Comparison of ENCODE assay signal across 13 cellular contexts in the genomic region with DNA sequence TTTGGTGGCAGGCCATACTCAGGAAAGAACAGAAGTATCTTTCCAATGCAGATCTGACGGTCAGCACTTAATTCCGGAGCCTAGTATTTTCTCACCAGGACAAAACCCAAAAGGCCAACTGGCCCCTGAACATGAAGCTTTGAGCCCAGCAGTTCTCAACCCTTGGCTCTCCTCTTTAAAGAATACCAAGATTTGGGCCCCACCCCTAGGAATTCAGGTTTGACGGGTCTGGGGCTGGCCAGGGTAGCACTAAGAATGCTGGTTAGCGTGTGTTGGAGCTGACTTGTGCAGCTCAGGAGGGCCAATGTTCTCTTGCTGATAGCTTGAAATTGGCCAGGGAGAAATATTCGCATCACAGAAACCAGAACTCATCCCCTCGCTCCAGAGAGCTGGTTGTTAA.
"Had no signal": no experiment of that assay in that cellular context is flagged by ENCODE, and none has a peak within 500 bp of the region (broad histone marks: within the 10 kb centered on the region; RNA-seq: fewer than 3 reads in every experiment).

No MANE protein-coding gene starts in this region.

- DNase-seq: activated CD4-positive, alpha-beta T cell treated with anti-CD3 and anti-CD28 coated beads, Interleukin-2, amount 10 ng/mL, durations not matched to agents 7 days and 5 days; activated CD4-positive, CD25-positive, alpha-beta regulatory T cell; activated naive CD4-positive, alpha-beta T cell treated with anti-CD3 and anti-CD28 coated beads, Interleukin-2, amount 50 U/mL, for 16 hours; activated T-cell treated with anti-CD3 and anti-CD28 coated beads for 4 hours; adrenal gland; body of pancreas; hippocampal formation; left colon; mucosa of descending colon; natural killer cell had no signal

- H3K36me3 ChIP-seq: adrenal gland, vagina had no signal

- H3K4me1 Mint-ChIP-seq: activated CD4-positive, alpha-beta T cell treated with anti-CD3 and anti-CD28 coated beads, Interleukin-2, amount 10 ng/mL, durations not matched to agents 7 days and 5 days; activated T-helper 17 cell treated with anti-CD3 and anti-CD28 coated beads, Interleukin-2, amount 50 U/mL, for 72 hours; natural killer cell had no signal

- H3K27me3 ChIP-seq: adrenal gland, body of pancreas, vagina had no signal

- H3K36me3 Mint-ChIP-seq: natural killer cell had no signal

- H3K27me3 Mint-ChIP-seq: activated T-helper 17 cell treated with anti-CD3 and anti-CD28 coated beads, Interleukin-2, amount 50 U/mL, for 72 hours had no signal

- H3K27ac ChIP-seq: adrenal gland, body of pancreas, vagina had no signal

- H3K4me3 Mint-ChIP-seq: activated CD4-positive, alpha-beta T cell treated with anti-CD3 and anti-CD28 coated beads, Interleukin-2, amount 10 ng/mL, durations not matched to agents 7 days and 5 days; activated T-helper 17 cell treated with anti-CD3 and anti-CD28 coated beads, Interleukin-2, amount 50 U/mL, for 72 hours; dendritic cell treated with granulocyte-macrophage colony-stimulating factor and Interleukin-4, amounts not matched to agents 40 ng/mL and 50 ng/mL, for 4 days; natural killer cell had no signal

- H3K4me3 ChIP-seq: adrenal gland, body of pancreas, mucosa of descending colon, vagina had no signal

- H3K27ac Mint-ChIP-seq: activated CD4-positive, alpha-beta T cell treated with anti-CD3 and anti-CD28 coated beads, Interleukin-2, amount 10 ng/mL, durations not matched to agents 7 days and 5 days; activated T-helper 17 cell treated with anti-CD3 and anti-CD28 coated beads, Interleukin-2, amount 50 U/mL, for 72 hours; dendritic cell treated with granulocyte-macrophage colony-stimulating factor and Interleukin-4, amounts not matched to agents 40 ng/mL and 50 ng/mL, for 4 days; natural killer cell had no signal

- ATAC-seq: activated T-helper 17 cell treated with anti-CD3 and anti-CD28 coated beads, Interleukin-2, amount 50 U/mL, for 72 hours; body of pancreas; left colon; mucosa of descending colon; natural killer cell had no signal

- H3K9me3 Mint-ChIP-seq: activated CD4-positive, alpha-beta T cell treated with anti-CD3 and anti-CD28 coated beads, Interleukin-2, amount 10 ng/mL, durations not matched to agents 7 days and 5 days; activated T-helper 17 cell treated with anti-CD3 and anti-CD28 coated beads, Interleukin-2, amount 50 U/mL, for 72 hours; dendritic cell treated with granulocyte-macrophage colony-stimulating factor and Interleukin-4, amounts not matched to agents 40 ng/mL and 50 ng/mL, for 4 days; natural killer cell had no signal
